ENCODE assay signal across 8 cellular contexts in the genomic region with DNA sequence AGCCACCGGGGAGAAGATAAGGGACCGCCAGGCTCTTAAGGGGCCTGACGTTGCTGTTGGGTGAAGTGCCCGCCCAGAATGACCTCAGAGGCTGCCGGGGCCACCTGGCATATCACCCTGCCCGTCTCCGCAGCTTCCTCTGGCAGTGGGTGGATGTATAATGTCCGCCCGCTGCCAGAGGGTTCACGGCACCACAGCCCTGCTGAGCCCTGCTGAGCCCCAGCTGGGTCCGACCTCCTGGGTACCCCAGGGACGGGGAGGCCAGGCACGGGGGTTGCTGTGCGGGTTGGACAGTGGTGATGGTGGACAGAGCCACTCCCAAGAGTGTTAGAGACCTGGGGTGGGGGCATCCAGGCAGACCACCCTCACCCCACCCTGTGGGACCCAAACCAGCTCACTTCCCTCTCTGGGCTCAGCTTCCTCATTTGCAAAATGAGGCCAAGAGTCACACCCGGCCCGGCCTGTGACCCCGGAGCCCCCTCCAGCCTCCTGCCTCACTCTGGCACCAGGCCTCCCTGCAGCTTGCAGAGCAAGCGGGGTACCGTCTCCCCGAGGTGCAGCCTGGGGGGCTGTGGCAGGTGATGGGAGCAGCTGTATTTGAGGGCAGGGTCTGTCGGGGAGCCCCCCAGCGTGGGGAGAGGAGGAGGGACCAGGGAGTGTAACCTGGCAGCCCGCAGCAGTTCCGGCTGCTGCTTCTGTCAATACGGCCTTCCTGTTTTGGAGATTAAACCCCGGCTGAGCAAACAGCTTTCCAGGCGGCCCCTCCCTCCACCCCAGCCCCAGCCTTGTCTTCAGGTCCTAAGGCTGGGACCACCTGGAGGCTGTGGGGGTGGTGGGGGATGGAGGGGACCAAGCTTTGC. TPM values are rescaled to one million over a fixed set of nuclear protein-coding genes. Genes with fewer than 3 reads are reported as not detected.
DNase-seq lines count a peak whose midpoint lies in the region; ATAC-seq and TF ChIP-seq lines count a peak whose summit lies in the region.
"Had no signal": no experiment of that assay in that cellular context is flagged by ENCODE, and none has a peak within 500 bp of the region (broad histone marks: within the 10 kb centered on the region; RNA-seq: fewer than 3 reads in every experiment).

No MANE protein-coding gene starts in this region.

- H3K9ac ChIP-seq in OCI-LY1 (ENCODE audit: low read length) (peak overlapping the region; percentile 47), mesenchymal stem cell (ENCODE audit: low read length) (no peak overlapping the region)

- no peaks in the 10 kb centered on the region for H3K9me3 ChIP-seq in OCI-LY1 (ENCODE audit: low read length)
- H3K9me3 ChIP-seq in mesenchymal stem cell (ENCODE audit: control insufficient read depth, low read length) = no peaks in the 10 kb centered on the region

- H2AFZ ChIP-seq in OCI-LY1 (ENCODE audit: low read length) (no peak overlapping the region; the same call in 1 of the 2 replicates), mesenchymal stem cell (ENCODE audit: low read depth, low read length) (no peak overlapping the region)

- H3K14ac ChIP-seq in mesenchymal stem cell (ENCODE audit: low read length in 2 of 2) = no peak overlapping the region

- no peaks in the 10 kb centered on the region for H3K9me2 ChIP-seq in OCI-LY1 (ENCODE audit: low read depth, low read length)

- H3K4me2 ChIP-seq in OCI-LY1 (ENCODE audit: low read length) (peak overlapping the region; percentile 57), mesenchymal stem cell (ENCODE audit: low read length, poor library complexity, severe bottlenecking) (no peak overlapping the region)

- no peak for DNase-seq in activated T-helper 2 cell treated with anti-CD3 and anti-CD28 coated beads, Interferon-gamma antibody, Interleukin-2, Interleukin-4, amounts not matched to agents 10 μg/mL and 5 μg/mL and 100 μg/mL, durations not matched to agents 14 hours and 24 hours and 36 hours (ENCODE audit: low spot score)
- DNase-seq in mesenchymal stem cell = no peak
- DNase-seq in hypothalamus (lab: John Stamatoyannopoulos, UW) = no peak

- no peak overlapping the region for H3K18ac ChIP-seq in mesenchymal stem cell (ENCODE audit: low read depth in 1 of 2, low read length in 2 of 2)

- H3K79me2 ChIP-seq in OCI-LY1 (ENCODE audit: insufficient read depth, low read length) = no peaks in the 10 kb centered on the region

- H3K4me3 ChIP-seq in OCI-LY1 (ENCODE audit: low read depth, low read length, poor library complexity, severe bottlenecking) = peak overlapping the region; percentile 34
- no peak overlapping the region for H3K4me3 ChIP-seq in mesenchymal stem cell (ENCODE audit: insufficient read depth in 1 of 2, low read depth in 1 of 2, low read length in 2 of 2)

- WGBS in mesenchymal stem cell = 72% methylated on average over 25 of the region's 27 CpGs

- no peaks in the 10 kb centered on the region for H3F3A ChIP-seq in OCI-LY1 (ENCODE audit: insufficient read depth, low read length)

- H3K27ac ChIP-seq in OCI-LY1 (ENCODE audit: low read depth, low read length, poor library complexity, severe bottlenecking) = peak overlapping the region; percentile 89
- no peak overlapping the region for H3K27ac ChIP-seq in mesenchymal stem cell (ENCODE audit: low read length, poor library complexity, severe bottlenecking)

- no peak overlapping the region for H4K8ac ChIP-seq in mesenchymal stem cell (ENCODE audit: low read length)

- intact Hi-C loops in activated T-helper 2 cell treated with anti-CD3 and anti-CD28 coated beads, Interferon-gamma antibody, Interleukin-2, Interleukin-4, amounts not matched to agents 10 μg/mL and 5 μg/mL and 100 μg/mL, durations not matched to agents 14 hours and 24 hours and 36 hours (cut with micrococcal nuclease) = no loop called here

- H3K9me3 Mint-ChIP-seq in activated T-helper 2 cell treated with anti-CD3 and anti-CD28 coated beads, Interferon-gamma antibody, Interleukin-2, Interleukin-4, amounts not matched to agents 10 μg/mL and 5 μg/mL and 100 μg/mL, durations not matched to agents 14 hours and 24 hours and 36 hours = no peaks in the 10 kb centered on the region

- H3K4me1 ChIP-seq in OCI-LY1 (ENCODE audit: insufficient read depth, low read length, severe bottlenecking) (peaks cover 45% of the 10 kb centered on the region), mesenchymal stem cell (ENCODE audit: control insufficient read depth, insufficient read depth, low read depth, low read length) (peaks cover 68% of the 10 kb centered on the region)

- no peaks in the 10 kb centered on the region for H3K27me3 Mint-ChIP-seq in activated T-helper 2 cell treated with anti-CD3 and anti-CD28 coated beads, Interferon-gamma antibody, Interleukin-2, Interleukin-4, amounts not matched to agents 10 μg/mL and 5 μg/mL and 100 μg/mL, durations not matched to agents 14 hours and 24 hours and 36 hours (ENCODE audit: low read depth)

- ATAC-seq in HG03159 (IDR thresholded peaks at IDR 0.05; ENCODE audit: unreplicated experiment) = peak; percentile 28
- ATAC-seq in GM21825 (IDR thresholded peaks at IDR 0.05; ENCODE audit: unreplicated experiment) = no peak
- ATAC-seq in GM19023 (IDR thresholded peaks at IDR 0.05; ENCODE audit: unreplicated experiment) = no peak

- H3K4ac ChIP-seq in mesenchymal stem cell (ENCODE audit: low read depth in 1 of 2, low read length in 2 of 2) = no peak overlapping the region

- H2AK5ac ChIP-seq in mesenchymal stem cell (ENCODE audit: low read length, severe bottlenecking) = peak overlapping the region; percentile 56

- H4K20me1 ChIP-seq in OCI-LY1 (ENCODE audit: insufficient read depth, low read length) = no peaks in the 10 kb centered on the region

- peak overlapping the region; percentile 66 for H3K27ac Mint-ChIP-seq in activated T-helper 2 cell treated with anti-CD3 and anti-CD28 coated beads, Interferon-gamma antibody, Interleukin-2, Interleukin-4, amounts not matched to agents 10 μg/mL and 5 μg/mL and 100 μg/mL, durations not matched to agents 14 hours and 24 hours and 36 hours

- H3K36me3 ChIP-seq in OCI-LY1 (ENCODE audit: insufficient read depth, low read length) (no peaks in the 10 kb centered on the region), mesenchymal stem cell (ENCODE audit: control insufficient read depth in 1 of 2, insufficient read depth in 2 of 2, low read depth in 1 of 2, low read length in 2 of 2) (no peaks in the 10 kb centered on the region)

- H2BK15ac ChIP-seq in mesenchymal stem cell (ENCODE audit: low read depth, poor library complexity, severe bottlenecking) = no peak overlapping the region

- TF ChIP-seq CTCF in OCI-LY1 (IDR thresholded peaks at IDR 0.05; ENCODE audit: low read length) = no peak

- H4K91ac ChIP-seq in mesenchymal stem cell (ENCODE audit: low read length) = no peak overlapping the region

- peaks cover 27% of the 10 kb centered on the region for H3K4me1 Mint-ChIP-seq in activated T-helper 2 cell treated with anti-CD3 and anti-CD28 coated beads, Interferon-gamma antibody, Interleukin-2, Interleukin-4, amounts not matched to agents 10 μg/mL and 5 μg/mL and 100 μg/mL, durations not matched to agents 14 hours and 24 hours and 36 hours (ENCODE audit: low read depth)

- no peak overlapping the region for H3K23ac ChIP-seq in mesenchymal stem cell (ENCODE audit: low read length in 2 of 2)

- no peak overlapping the region for H2BK12ac ChIP-seq in mesenchymal stem cell (ENCODE audit: low read length in 2 of 2)

- no peak overlapping the region for H2BK120ac ChIP-seq in mesenchymal stem cell (ENCODE audit: low read depth, low read length)

- no peaks in the 10 kb centered on the region for H3K79me1 ChIP-seq in mesenchymal stem cell (replicated peaks; ENCODE audit: low read length, poor library complexity, severe bottlenecking)

- peak overlapping the region; percentile 48 for H2BK5ac ChIP-seq in mesenchymal stem cell (ENCODE audit: low read depth, low read length, poor library complexity, severe bottlenecking)

- H3K4me3 Mint-ChIP-seq in activated T-helper 2 cell treated with anti-CD3 and anti-CD28 coated beads, Interferon-gamma antibody, Interleukin-2, Interleukin-4, amounts not matched to agents 10 μg/mL and 5 μg/mL and 100 μg/mL, durations not matched to agents 14 hours and 24 hours and 36 hours (ENCODE audit: low read depth) = no peak overlapping the region

- H3K36me3 Mint-ChIP-seq in activated T-helper 2 cell treated with anti-CD3 and anti-CD28 coated beads, Interferon-gamma antibody, Interleukin-2, Interleukin-4, amounts not matched to agents 10 μg/mL and 5 μg/mL and 100 μg/mL, durations not matched to agents 14 hours and 24 hours and 36 hours (ENCODE audit: low read depth) = no peaks in the 10 kb centered on the region

- H3K27me3 ChIP-seq in OCI-LY1 (ENCODE audit: insufficient read depth, low read length) (no peaks in the 10 kb centered on the region; the same call in 1 of the 2 replicates), mesenchymal stem cell (ENCODE audit: control insufficient read depth in 1 of 2, insufficient read depth in 1 of 2, low read length in 2 of 2) (peaks cover 0 to 27% of the 10 kb centered on the region in 2 experiments)

RNA-seq across cellular contexts. Expression of a gene that starts 8.4 kb away (rescaled TPM):
- 41.0 and 45.6 TPM in 2 replicates for total RNA-seq in activated T-helper 2 cell treated with anti-CD3 and anti-CD28 coated beads, Interferon-gamma antibody, Interleukin-2, Interleukin-4, amounts not matched to agents 10 μg/mL and 5 μg/mL and 100 μg/mL, durations not matched to agents 14 hours and 24 hours and 36 hours
- 0.22 TPM for polyA plus RNA-seq in mesenchymal stem cell (2013, experiment 1 of 2)
- 0.21 TPM for polyA plus RNA-seq in mesenchymal stem cell (2013, experiment 2 of 2)

RNA-seq across cellular contexts. Expression of a gene that starts 34.9 kb away (rescaled TPM):
- total RNA-seq in activated T-helper 2 cell treated with anti-CD3 and anti-CD28 coated beads, Interferon-gamma antibody, Interleukin-2, Interleukin-4, amounts not matched to agents 10 μg/mL and 5 μg/mL and 100 μg/mL, durations not matched to agents 14 hours and 24 hours and 36 hours = not detected in 2 replicates
- polyA plus RNA-seq in mesenchymal stem cell (2013, experiment 1 of 2) = not detected
- polyA plus RNA-seq in mesenchymal stem cell (2013, experiment 2 of 2) = not detected
- total RNA-seq: M059J had no signal

RNA-seq across cellular contexts. Expression of a gene that starts 44.2 kb away (rescaled TPM):
- total RNA-seq in activated T-helper 2 cell treated with anti-CD3 and anti-CD28 coated beads, Interferon-gamma antibody, Interleukin-2, Interleukin-4, amounts not matched to agents 10 μg/mL and 5 μg/mL and 100 μg/mL, durations not matched to agents 14 hours and 24 hours and 36 hours = 39.9 and 41.9 TPM in 2 replicates
- polyA plus RNA-seq in mesenchymal stem cell (2013, experiment 1 of 2) = 10.5 TPM
- polyA plus RNA-seq in mesenchymal stem cell (2013, experiment 2 of 2) = 10.6 TPM

RNA-seq across cellular contexts. Expression of a gene that starts 47.6 kb away (rescaled TPM):
- 9.4 and 12.3 TPM in 2 replicates for total RNA-seq in activated T-helper 2 cell treated with anti-CD3 and anti-CD28 coated beads, Interferon-gamma antibody, Interleukin-2, Interleukin-4, amounts not matched to agents 10 μg/mL and 5 μg/mL and 100 μg/mL, durations not matched to agents 14 hours and 24 hours and 36 hours
- 10.2 TPM for polyA plus RNA-seq in mesenchymal stem cell (2013, experiment 1 of 2)
- polyA plus RNA-seq in mesenchymal stem cell (2013, experiment 2 of 2) = 10.0 TPM
